In genomic region chr20:34343458-34344255, GRCh38 we compare ENCODE assay signal across 1 cellular context.
TF ChIP-seq lines count a peak whose summit lies in the region.

No MANE protein-coding gene starts in this region.

TF ChIP-seq in HepG2, 621 proteins besides CTCF, POLR2A, EP300 and RAD21 (continued from another document and continues in another):
- TF ChIP-seq, protein P1, sequence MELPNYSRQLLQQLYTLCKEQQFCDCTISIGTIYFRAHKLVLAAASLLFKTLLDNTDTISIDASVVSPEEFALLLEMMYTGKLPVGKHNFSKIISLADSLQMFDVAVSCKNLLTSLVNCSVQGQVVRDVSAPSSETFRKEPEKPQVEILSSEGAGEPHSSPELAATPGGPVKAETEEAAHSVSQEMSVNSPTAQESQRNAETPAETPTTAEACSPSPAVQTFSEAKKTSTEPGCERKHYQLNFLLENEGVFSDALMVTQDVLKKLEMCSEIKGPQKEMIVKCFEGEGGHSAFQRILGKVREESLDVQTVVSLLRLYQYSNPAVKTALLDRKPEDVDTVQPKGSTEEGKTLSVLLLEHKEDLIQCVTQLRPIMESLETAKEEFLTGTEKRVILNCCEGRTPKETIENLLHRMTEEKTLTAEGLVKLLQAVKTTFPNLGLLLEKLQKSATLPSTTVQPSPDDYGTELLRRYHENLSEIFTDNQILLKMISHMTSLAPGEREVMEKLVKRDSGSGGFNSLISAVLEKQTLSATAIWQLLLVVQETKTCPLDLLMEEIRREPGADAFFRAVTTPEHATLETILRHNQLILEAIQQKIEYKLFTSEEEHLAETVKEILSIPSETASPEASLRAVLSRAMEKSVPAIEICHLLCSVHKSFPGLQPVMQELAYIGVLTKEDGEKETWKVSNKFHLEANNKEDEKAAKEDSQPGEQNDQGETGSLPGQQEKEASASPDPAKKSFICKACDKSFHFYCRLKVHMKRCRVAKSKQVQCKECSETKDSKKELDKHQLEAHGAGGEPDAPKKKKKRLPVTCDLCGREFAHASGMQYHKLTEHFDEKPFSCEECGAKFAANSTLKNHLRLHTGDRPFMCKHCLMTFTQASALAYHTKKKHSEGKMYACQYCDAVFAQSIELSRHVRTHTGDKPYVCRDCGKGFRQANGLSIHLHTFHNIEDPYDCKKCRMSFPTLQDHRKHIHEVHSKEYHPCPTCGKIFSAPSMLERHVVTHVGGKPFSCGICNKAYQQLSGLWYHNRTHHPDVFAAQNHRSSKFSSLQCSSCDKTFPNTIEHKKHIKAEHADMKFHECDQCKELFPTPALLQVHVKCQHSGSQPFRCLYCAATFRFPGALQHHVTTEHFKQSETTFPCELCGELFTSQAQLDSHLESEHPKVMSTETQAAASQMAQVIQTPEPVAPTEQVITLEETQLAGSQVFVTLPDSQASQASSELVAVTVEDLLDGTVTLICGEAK (IDR thresholded peaks at IDR 0.05) = no peak
- TF ChIP-seq, protein P1 (CRISPR knock-in tag; IDR thresholded peaks at IDR 0.05) = no peak
- TF ChIP-seq ZNF83 (CRISPR knock-in tag; IDR thresholded peaks at IDR 0.05; ENCODE audit: borderline replicate concordance) (no peak), MEIS1 (CRISPR knock-in tag; IDR thresholded peaks at IDR 0.05; ENCODE audit: borderline replicate concordance) (peak; percentile 64; the same call in 1 of the 2 replicates), ZNF609 (CRISPR knock-in tag; IDR thresholded peaks at IDR 0.05; ENCODE audit: borderline replicate concordance) (peak; percentile 43; the same call in 1 of the 2 replicates), SALL2 (CRISPR knock-in tag; IDR thresholded peaks at IDR 0.05) (peak; percentile 40; the same call in 1 of the 2 replicates), GABPA (IDR thresholded peaks at IDR 0.05; ENCODE audit: low read depth, low read length) (no peak; the same call in 1 of the 2 replicates), GABPA (CRISPR knock-in tag; IDR thresholded peaks at IDR 0.05; ENCODE audit: low read depth) (peak; percentile 50), ZNF121 (CRISPR knock-in tag; IDR thresholded peaks at IDR 0.05) (0 out of 2 replicates have a peak, but pooled peaks have one; percentile 26), RORA (CRISPR knock-in tag; IDR thresholded peaks at IDR 0.05) (no peak), ZNF468 (CRISPR knock-in tag; IDR thresholded peaks at IDR 0.05) (no peak), ZNF709 (CRISPR knock-in tag; IDR thresholded peaks at IDR 0.05) (0 out of 2 replicates have a peak, but pooled peaks have one; percentile 29), ZNF691 (CRISPR knock-in tag; IDR thresholded peaks at IDR 0.05; ENCODE audit: borderline replicate concordance, low read depth) (0 out of 2 replicates have a peak, but pooled peaks have one; percentile 74), MTA1 (CRISPR knock-in tag; IDR thresholded peaks at IDR 0.05; ENCODE audit: borderline replicate concordance) (peak; percentile 51; the same call in 1 of the 2 replicates), ZNF777 (CRISPR knock-in tag; IDR thresholded peaks at IDR 0.05) (0 out of 2 replicates have a peak, but pooled peaks have one; percentile 48), ZNF441 (CRISPR knock-in tag; IDR thresholded peaks at IDR 0.05; ENCODE audit: borderline replicate concordance) (peak; percentile 62), ZNF501 (CRISPR knock-in tag; IDR thresholded peaks at IDR 0.05) (peak; percentile 71; the same call in 1 of the 2 replicates), ZSCAN20 (CRISPR knock-in tag; IDR thresholded peaks at IDR 0.05; ENCODE audit: borderline replicate concordance) (no peak), JUN (CRISPR knock-in tag; IDR thresholded peaks at IDR 0.05) (no peak), HOXA3 (CRISPR knock-in tag; IDR thresholded peaks at IDR 0.05) (no peak; the same call in 1 of the 2 replicates), HMGXB3 (CRISPR knock-in tag; IDR thresholded peaks at IDR 0.05; ENCODE audit: borderline replicate concordance) (no peak), HIVEP1 (CRISPR knock-in tag; IDR thresholded peaks at IDR 0.05) (0 out of 2 replicates have a peak, but pooled peaks have one; percentile 44)
- TF ChIP-seq, protein P2, sequence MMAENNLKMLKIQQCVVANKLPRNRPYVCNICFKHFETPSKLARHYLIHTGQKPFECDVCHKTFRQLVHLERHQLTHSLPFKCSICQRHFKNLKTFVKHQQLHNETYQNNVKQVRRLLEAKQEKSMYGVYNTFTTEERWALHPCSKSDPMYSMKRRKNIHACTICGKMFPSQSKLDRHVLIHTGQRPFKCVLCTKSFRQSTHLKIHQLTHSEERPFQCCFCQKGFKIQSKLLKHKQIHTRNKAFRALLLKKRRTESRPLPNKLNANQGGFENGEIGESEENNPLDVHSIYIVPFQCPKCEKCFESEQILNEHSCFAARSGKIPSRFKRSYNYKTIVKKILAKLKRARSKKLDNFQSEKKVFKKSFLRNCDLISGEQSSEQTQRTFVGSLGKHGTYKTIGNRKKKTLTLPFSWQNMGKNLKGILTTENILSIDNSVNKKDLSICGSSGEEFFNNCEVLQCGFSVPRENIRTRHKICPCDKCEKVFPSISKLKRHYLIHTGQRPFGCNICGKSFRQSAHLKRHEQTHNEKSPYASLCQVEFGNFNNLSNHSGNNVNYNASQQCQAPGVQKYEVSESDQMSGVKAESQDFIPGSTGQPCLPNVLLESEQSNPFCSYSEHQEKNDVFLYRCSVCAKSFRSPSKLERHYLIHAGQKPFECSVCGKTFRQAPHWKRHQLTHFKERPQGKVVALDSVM (CRISPR knock-in tag; IDR thresholded peaks at IDR 0.05) = 0 out of 2 replicates have a peak, but pooled peaks have one; percentile 39
- TF ChIP-seq, protein P3, sequence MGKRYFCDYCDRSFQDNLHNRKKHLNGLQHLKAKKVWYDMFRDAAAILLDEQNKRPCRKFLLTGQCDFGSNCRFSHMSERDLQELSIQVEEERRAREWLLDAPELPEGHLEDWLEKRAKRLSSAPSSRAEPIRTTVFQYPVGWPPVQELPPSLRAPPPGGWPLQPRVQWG (CRISPR knock-in tag; IDR thresholded peaks at IDR 0.05; ENCODE audit: borderline replicate concordance, low read depth) = no peak
- TF ChIP-seq, protein P4, sequence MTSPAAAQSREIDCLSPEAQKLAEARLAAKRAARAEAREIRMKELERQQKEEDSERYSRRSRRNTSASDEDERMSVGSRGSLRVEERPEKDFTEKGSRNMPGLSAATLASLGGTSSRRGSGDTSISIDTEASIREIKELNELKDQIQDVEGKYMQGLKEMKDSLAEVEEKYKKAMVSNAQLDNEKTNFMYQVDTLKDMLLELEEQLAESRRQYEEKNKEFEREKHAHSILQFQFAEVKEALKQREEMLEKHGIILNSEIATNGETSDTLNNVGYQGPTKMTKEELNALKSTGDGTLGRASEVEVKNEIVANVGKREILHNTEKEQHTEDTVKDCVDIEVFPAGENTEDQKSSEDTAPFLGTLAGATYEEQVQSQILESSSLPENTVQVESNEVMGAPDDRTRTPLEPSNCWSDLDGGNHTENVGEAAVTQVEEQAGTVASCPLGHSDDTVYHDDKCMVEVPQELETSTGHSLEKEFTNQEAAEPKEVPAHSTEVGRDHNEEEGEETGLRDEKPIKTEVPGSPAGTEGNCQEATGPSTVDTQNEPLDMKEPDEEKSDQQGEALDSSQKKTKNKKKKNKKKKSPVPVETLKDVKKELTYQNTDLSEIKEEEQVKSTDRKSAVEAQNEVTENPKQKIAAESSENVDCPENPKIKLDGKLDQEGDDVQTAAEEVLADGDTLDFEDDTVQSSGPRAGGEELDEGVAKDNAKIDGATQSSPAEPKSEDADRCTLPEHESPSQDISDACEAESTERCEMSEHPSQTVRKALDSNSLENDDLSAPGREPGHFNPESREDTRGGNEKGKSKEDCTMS (CRISPR knock-in tag; conservative IDR thresholded peaks at IDR 0.05) = no peak
